9 cellular contexts compared by ENCODE assay signal in the genomic region with DNA sequence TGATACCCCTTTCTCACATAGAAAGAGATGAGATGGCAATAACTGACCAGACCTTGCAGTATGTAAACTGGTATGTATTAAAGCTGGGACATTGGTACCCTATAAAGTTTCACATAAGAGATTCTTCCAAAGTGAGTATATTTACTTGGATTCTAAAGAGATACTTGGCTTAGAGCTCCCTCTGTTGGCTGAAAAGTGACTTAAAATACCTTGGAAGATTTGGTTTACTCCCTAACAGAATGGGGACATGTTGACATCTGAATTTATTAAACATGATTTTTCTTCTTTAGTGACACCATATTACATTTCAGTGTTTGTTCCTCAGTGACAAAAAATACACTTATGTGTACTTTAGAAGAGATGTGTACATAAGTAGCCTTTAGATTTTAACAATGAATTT. TPM values are rescaled to one million over a fixed set of nuclear protein-coding genes. Genes with fewer than 3 reads are reported as not detected.
DNase-seq lines count a peak whose midpoint lies in the region; ATAC-seq, FAIRE-seq and TF ChIP-seq lines count a peak whose summit lies in the region.
"Had no signal": no experiment of that assay in that cellular context is flagged by ENCODE, and none has a peak within 500 bp of the region (broad histone marks: within the 10 kb centered on the region; RNA-seq: fewer than 3 reads in every experiment).

No MANE protein-coding gene starts in this region.

- no peak overlapping the region for H4K5ac ChIP-seq in H1 (ENCODE audit: insufficient read length, low read depth, low read length)

- no peaks in the 10 kb centered on the region; the same call in 1 of the 2 replicates for H3K36me3 ChIP-seq in Panc1 (ENCODE audit: control insufficient read depth, insufficient read depth, low read length)
- peaks cover 0 to 6% (median 2%) of the 10 kb centered on the region in 4 experiments; a peak in 4 of 8 replicates for H3K36me3 ChIP-seq in H1 (ENCODE audit: control insufficient read depth in 2 of 4, insufficient read depth in 4 of 4, low read length in 3 of 4)
- H3K36me3 ChIP-seq in naive thymus-derived CD4-positive, alpha-beta T cell (ENCODE audit: control insufficient read depth in 2 of 3, insufficient read depth in 3 of 3, low read length in 3 of 3): no peaks in the 10 kb centered on the region

- H3K27ac ChIP-seq in Panc1 (ENCODE audit: low read length): no peak overlapping the region
- no peak overlapping the region for H3K27ac ChIP-seq in H1 (ENCODE audit: low read depth, low read length)
- H3K27ac ChIP-seq in naive thymus-derived CD4-positive, alpha-beta T cell (ENCODE audit: low read depth, low read length): no peak overlapping the region

- no TSS peak for BruUV-seq in Panc1 (replicated peaks; lab: Mats Ljungman, UMichigan)

- TF ChIP-seq EP300 in H1 (IDR thresholded peaks at IDR 0.05; ENCODE audit: borderline replicate concordance in 1 of 2, low read depth in 2 of 2, low read length in 2 of 2): no peak

- POLR2A ChIA-PET in Panc1 (lab: Charles Lee): no interaction called here
- POLR2A ChIA-PET in H1 (lab: Charles Lee; ENCODE audit: partially characterized antibody): no interaction called here
- POLR2A ChIA-PET in naive thymus-derived CD4-positive, alpha-beta T cell (lab: Charles Lee): no interaction called here

- no peak overlapping the region for H2BK15ac ChIP-seq in H1 (ENCODE audit: low read length)

- no peak overlapping the region for H2BK20ac ChIP-seq in H1 (ENCODE audit: low read length)

- no peak overlapping the region for H2AFZ ChIP-seq in H1 (ENCODE audit: low read length)

- no peak overlapping the region for H3K18ac ChIP-seq in H1 (ENCODE audit: extremely low read depth, low read length)

- H3K27me3 Mint-ChIP-seq in naive thymus-derived CD4-positive, alpha-beta T cell: no peaks in the 10 kb centered on the region
- H3K27me3 Mint-ChIP-seq: activated naive CD8-positive, alpha-beta T cell had no signal

- H3K79me2 ChIP-seq in H1 (ENCODE audit: control insufficient read depth in 1 of 2, insufficient read depth in 2 of 2, low read length in 2 of 2): no peaks in the 10 kb centered on the region

- H3K9me3 ChIP-seq in Panc1 (ENCODE audit: control insufficient read depth, insufficient read depth, low read depth, low read length) (no peaks in the 10 kb centered on the region), H1 (ENCODE audit: insufficient read depth in 2 of 2, low read depth in 1 of 2, low read length in 1 of 2) (no peaks in the 10 kb centered on the region)
- no peaks in the 10 kb centered on the region for H3K9me3 ChIP-seq in naive thymus-derived CD4-positive, alpha-beta T cell (ENCODE audit: control insufficient read depth in 2 of 3, low read length in 3 of 3)

- H3K4me3 Mint-ChIP-seq in naive thymus-derived CD4-positive, alpha-beta T cell: no peak overlapping the region
- H3K4me3 Mint-ChIP-seq: activated naive CD8-positive, alpha-beta T cell had no signal

- TF ChIP-seq CTCF in Panc1 (IDR thresholded peaks at IDR 0.05): peak; percentile 67; the same call in 1 of the 2 replicates
- peak in 2 of 3 experiments; percentile 17 to 38; a peak in 2 of 4 replicates for TF ChIP-seq CTCF in H1 (IDR thresholded peaks at IDR 0.05; ENCODE audit: control extremely low read depth in 1 of 3, insufficient read depth in 1 of 3, low read depth in 1 of 3, low read length in 3 of 3)

- no peak overlapping the region for H3K23ac ChIP-seq in H1 (ENCODE audit: insufficient read length)

- intact Hi-C loops in Panc1 (cut with micrococcal nuclease; ENCODE audit: unreplicated experiment): loop anchor here (2.0 kb wide), 1 partner anchor 126 kb away; no protein-coding TSS in a partner anchor
- intact Hi-C loops in naive thymus-derived CD4-positive, alpha-beta T cell (cut with micrococcal nuclease): loop anchor here (1.0 to 10.0 kb wide), 3 partner anchors 126 to 268 kb away; no protein-coding TSS in a partner anchor

- no peak for TF ChIP-seq POLR2A in H1 (IDR thresholded peaks at IDR 0.05; ENCODE audit: control extremely low read depth in 1 of 2, low read depth in 2 of 2, low read length in 2 of 2)

- TF ChIP-seq RAD21 in H1 (IDR thresholded peaks at IDR 0.05 in 1 of 2, conservative IDR thresholded peaks at IDR 0.05 in 1 of 2; ENCODE audit: low read depth in 2 of 2, low read length in 2 of 2): peak; percentile 65

- ATAC-seq in Panc1 (peak; percentile 80), GM18519 (IDR thresholded peaks at IDR 0.05; ENCODE audit: low FRiP score, unreplicated experiment) (no peak), GM21367 (IDR thresholded peaks at IDR 0.05; ENCODE audit: unreplicated experiment) (no peak)
- ATAC-seq in naive thymus-derived CD4-positive, alpha-beta T cell: no peak

- no peak overlapping the region for H2BK120ac ChIP-seq in H1 (replicated peaks; ENCODE audit: low read depth, low read length)

- FAIRE-seq in H1 (lab: Jason Lieb, UNC): peak; percentile 96

- no peaks in the 10 kb centered on the region for H4K20me1 ChIP-seq in H1 (replicated peaks in 1 of 2; ENCODE audit: control insufficient read depth in 1 of 2, insufficient read depth in 2 of 2, low read length in 2 of 2)

- H2BK12ac ChIP-seq in H1 (ENCODE audit: low read depth, low read length): no peak overlapping the region

- H3K14ac ChIP-seq in H1 (ENCODE audit: insufficient read length): no peak overlapping the region

- H4K8ac ChIP-seq in H1 (ENCODE audit: extremely low read depth, insufficient read depth, low read length): no peak overlapping the region

- no peaks in the 10 kb centered on the region for H3K36me3 Mint-ChIP-seq in naive thymus-derived CD4-positive, alpha-beta T cell
- H3K36me3 Mint-ChIP-seq: activated naive CD8-positive, alpha-beta T cell had no signal

- H3K4me2 ChIP-seq in H1 (ENCODE audit: insufficient read depth in 1 of 2, low read depth in 2 of 2, low read length in 2 of 2): no peak overlapping the region

- DNase-seq in SIG-M5 treated with dmso at 0.1 percent for 504 hours (lab: John Stamatoyannopoulos, UW; ENCODE audit: unreplicated experiment): peak; percentile 44
- DNase-seq in SIG-M5 (lab: John Stamatoyannopoulos, UW): no peak
- peak; percentile 52 for DNase-seq in LHCN-M2 (ENCODE audit: low read depth)
- peak; percentile 33 for DNase-seq in Panc1 (ENCODE audit: low read depth, low spot score)
- DNase-seq in H1 (ENCODE audit: low read depth in 1 of 2, low spot score in 2 of 2): no peak
- DNase-seq in naive thymus-derived CD4-positive, alpha-beta T cell: peak in 7 of 9 donors; percentile 2 to 37 (median 32)

- H2AK5ac ChIP-seq in H1 (ENCODE audit: low read depth, low read length): no peak overlapping the region

- H3K27ac Mint-ChIP-seq in naive thymus-derived CD4-positive, alpha-beta T cell: no peak overlapping the region
- H3K27ac Mint-ChIP-seq: activated naive CD8-positive, alpha-beta T cell had no signal

- no peak overlapping the region for H4K91ac ChIP-seq in H1 (replicated peaks; ENCODE audit: insufficient read length, low read length)

- H3K27me3 ChIP-seq in Panc1 (ENCODE audit: control insufficient read depth, insufficient read depth, low read length): no peaks in the 10 kb centered on the region
- no peaks in the 10 kb centered on the region for H3K27me3 ChIP-seq in H1 (replicated peaks in 1 of 4; ENCODE audit: control insufficient read depth in 3 of 4, extremely low read depth in 1 of 4, insufficient read depth in 3 of 4, low read length in 3 of 4)
- no peaks in the 10 kb centered on the region for H3K27me3 ChIP-seq in naive thymus-derived CD4-positive, alpha-beta T cell (ENCODE audit: control insufficient read depth in 2 of 2, insufficient read depth in 2 of 2, low read length in 2 of 2)

- CTCF ChIA-PET in Panc1 (lab: Charles Lee) (interaction anchor here (0.6 to 1.4 kb wide), 2 partner anchors 49 to 126 kb away, joined by 6 to 10 read pairs; no protein-coding TSS in a partner anchor), H1 (lab: Charles Lee; ENCODE audit: partially characterized antibody) (interaction anchor here (0.7 to 1.5 kb wide), 9 partner anchors 12 to 270 kb away, joined by 3 to 8 read pairs (median 3); no protein-coding TSS in a partner anchor)
- CTCF ChIA-PET in naive thymus-derived CD4-positive, alpha-beta T cell (lab: Charles Lee): interaction anchor here (0.7 kb wide), 1 partner anchor 127 kb away, joined by 3 read pairs; no protein-coding TSS in a partner anchor

- no peaks in the 10 kb centered on the region for H3K79me1 ChIP-seq in H1 (ENCODE audit: low read depth, low read length)

- H2BK5ac ChIP-seq in H1 (ENCODE audit: low read depth, low read length): no peak overlapping the region

- no peaks in the 10 kb centered on the region for H3K23me2 ChIP-seq in H1 (ENCODE audit: low read depth, low read length)

- H3K56ac ChIP-seq in H1 (replicated peaks; ENCODE audit: insufficient read length, low read depth, low read length): no peak overlapping the region

- H3K4me1 Mint-ChIP-seq in naive thymus-derived CD4-positive, alpha-beta T cell: no peaks in the 10 kb centered on the region

- H3K4me1 ChIP-seq in Panc1 (ENCODE audit: control insufficient read depth, insufficient read depth, low read length): no peaks in the 10 kb centered on the region
- H3K4me1 ChIP-seq in H1 (replicated peaks in 1 of 4; ENCODE audit: control insufficient read depth in 3 of 4, insufficient read depth in 4 of 4, low read length in 3 of 4): no peaks in the 10 kb centered on the region
- H3K4me1 ChIP-seq in naive thymus-derived CD4-positive, alpha-beta T cell (ENCODE audit: control insufficient read depth in 2 of 2, insufficient read depth in 2 of 2, low read length in 2 of 2): no peaks in the 10 kb centered on the region

- no peak overlapping the region for H3K9ac ChIP-seq in H1 (replicated peaks in 1 of 4; ENCODE audit: extremely low read depth in 1 of 4, low read depth in 3 of 4, low read length in 3 of 4)

- no peak overlapping the region for H3K4ac ChIP-seq in H1 (replicated peaks; ENCODE audit: insufficient read length, low read depth, low read length)

- in situ Hi-C loops in Panc1 (cut with HindIII; ENCODE audit: low pct_unique_long_range_greater_than_20kb, low sequenced_read_pairs): no loop called here

- no peaks in the 10 kb centered on the region for H3K9me3 Mint-ChIP-seq in naive thymus-derived CD4-positive, alpha-beta T cell

- H3K4me3 ChIP-seq in Panc1 (ENCODE audit: low read depth in 2 of 2, low read length in 2 of 2): no peak overlapping the region
- no peak overlapping the region for H3K4me3 ChIP-seq in H1 (ENCODE audit: extremely low read depth in 1 of 4, insufficient read depth in 2 of 4, low read depth in 3 of 4, low read length in 4 of 4)
- no peak overlapping the region for H3K4me3 ChIP-seq in naive thymus-derived CD4-positive, alpha-beta T cell (ENCODE audit: low read length)

RNA-seq across cellular contexts. Expression of a gene that starts 47.9 kb away (rescaled TPM):
- total RNA-seq in LHCN-M2 (2014; rRNA removed) (not detected in 2 replicates), Panc1 (2021; ENCODE audit: unreplicated experiment) (3.4 TPM)
- 0.06 TPM for polyA plus RNA-seq in LHCN-M2 (2012)
- 4.1 TPM for polyA plus RNA-seq in Panc1 (2012; ENCODE audit: insufficient read length)
- 3.1 and 4.0 TPM in 2 replicates for total RNA-seq in H1 (2021; fragmentation: NEBNext Ultra II Directional; extraction: Animal tissue kit (Norgen Biotek cat#: 25700))
- 0.32 and 0.35 TPM in 2 replicates for polyA plus RNA-seq in H1 (2011; rRNA removed)
- polyA plus RNA-seq in H1 (2011; cell fraction: cytosol; rRNA removed): 0.59 TPM
- 0.27 TPM for polyA plus RNA-seq in H1 (2011; cell fraction: nucleus; rRNA removed)
- polyA plus RNA-seq in H1 (2012, experiment 1 of 2): 0.52 to 1.9 TPM (median 0.89 TPM) in 4 replicates
- polyA plus RNA-seq in H1 (2012, experiment 2 of 2): 1.1 TPM
- polyA plus RNA-seq in H1 (2013, experiment 1 of 2): 4.0 TPM
- 3.1 TPM for polyA plus RNA-seq in H1 (2013, experiment 2 of 2)
- polyA minus RNA-seq in H1 (2011; rRNA and poly(A)+ RNA removed): 0.28 and 0.29 TPM in 2 replicates
- polyA minus RNA-seq in H1 (2011; cell fraction: cytosol; rRNA and poly(A)+ RNA removed): not detected
- polyA minus RNA-seq in H1 (2011; cell fraction: nucleus; rRNA and poly(A)+ RNA removed): 0.60 TPM
- total RNA-seq in naive thymus-derived CD4-positive, alpha-beta T cell: not detected
- not detected for polyA plus RNA-seq in naive thymus-derived CD4-positive, alpha-beta T cell

Comparison
In these comparisons a context has a peak if more than half of its experiments do, and no peak if none do; other contexts are left out.
1. DNase-seq: peak in SIG-M5 treated with dmso at 0.1 percent for 504 hours (single experiment), LHCN-M2 (single experiment), Panc1 (single experiment) and naive thymus-derived CD4-positive, alpha-beta T cell (7 of 9); none in SIG-M5 (single experiment) and H1 (0 of 2).